Comparison of ENCODE assay signal across 8 cellular contexts in the genomic region with DNA sequence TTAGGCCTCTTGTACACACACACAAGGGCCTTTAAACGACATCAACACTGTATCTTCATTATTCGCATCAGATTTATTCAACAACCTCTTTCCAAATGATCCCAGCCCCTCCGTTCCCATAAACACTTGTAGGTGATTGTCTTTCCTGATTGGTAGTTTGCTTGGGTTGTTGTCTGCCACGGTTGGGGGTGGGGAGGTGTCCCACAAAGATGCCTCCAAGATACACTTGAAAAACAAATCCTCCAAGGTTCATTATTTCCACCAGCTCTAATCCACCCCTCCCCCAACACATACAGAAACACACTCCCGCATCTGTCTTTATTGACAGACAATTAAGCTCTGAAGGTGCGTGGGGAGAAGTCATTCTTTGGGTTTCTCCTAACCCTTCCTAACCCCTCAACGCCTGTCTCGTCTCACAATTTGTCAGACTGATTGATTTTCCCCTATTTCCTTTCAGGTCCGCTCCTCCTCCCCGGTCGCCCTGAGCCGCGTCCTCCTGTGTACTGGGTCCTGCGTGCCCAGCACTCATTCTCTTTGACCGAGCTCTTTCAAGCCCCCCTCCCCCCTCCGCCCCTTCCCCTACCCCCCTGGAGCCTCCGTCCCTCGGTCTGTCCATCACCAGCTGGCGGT. TPM values are rescaled to one million over a fixed set of nuclear protein-coding genes. Genes with fewer than 3 reads are reported as not detected.
DNase-seq lines count a peak whose midpoint lies in the region; TF ChIP-seq lines count a peak whose summit lies in the region.

No MANE protein-coding gene starts in this region.

- H3K4me2 ChIP-seq in PC-9: peak overlapping the region; percentile 86

- POLR2A ChIA-PET in PC-9 (lab: Charles Lee; ENCODE audit: unreplicated experiment): interaction anchor here (0.6 to 0.7 kb wide), 2 partner anchors 28 to 494 kb away, joined by 3 to 6 read pairs; no protein-coding TSS in a partner anchor

- TF ChIP-seq CTCF in PC-9 (conservative IDR thresholded peaks at IDR 0.05) (no peak), brain microvascular endothelial cell (IDR thresholded peaks at IDR 0.05; ENCODE audit: low read depth, low read length, missing control alignments) (no peak), spleen (IDR thresholded peaks at IDR 0.05 in 8 of 11, conservative IDR thresholded peaks at IDR 0.05 in 3 of 11) (no peak)

- no peak for TF ChIP-seq POLR2A in spleen (IDR thresholded peaks at IDR 0.05)

- CTCF ChIA-PET in PC-9 (lab: Charles Lee): interaction anchor here (1.8 kb wide), 1 partner anchor 24 kb away, joined by 5 read pairs; no protein-coding TSS in a partner anchor

- H4K20me1 ChIP-seq in PC-9 (ENCODE audit: insufficient read depth): peaks cover 29% of the 10 kb centered on the region

- no TSS peak for BruUV-seq in PC-9 (replicated peaks; lab: Mats Ljungman, UMichigan)

- H3F3A ChIP-seq in PC-9 (ENCODE audit: insufficient read depth, low read depth): peaks cover 29% of the 10 kb centered on the region

- intact Hi-C loops in PC-9 (cut with micrococcal nuclease; ENCODE audit: unreplicated experiment): loop anchor here (10.0 kb wide), 1 partner anchor 422 kb away; no protein-coding TSS in a partner anchor
- intact Hi-C loops in spleen (cut with DNase I; ENCODE audit: low total_unique reads): no loop called here

- no peaks in the 10 kb centered on the region for H3K9me2 ChIP-seq in PC-9 (ENCODE audit: insufficient read depth)

- no peak overlapping the region for H2AFZ ChIP-seq in PC-9

- no peaks in the 10 kb centered on the region for H3K9me3 ChIP-seq in PC-9 (ENCODE audit: insufficient read depth, low read depth)
- no peaks in the 10 kb centered on the region for H3K9me3 ChIP-seq in spleen

- DNase-seq in NCI-H748 (lab: John Stamatoyannopoulos, UW; ENCODE audit: unreplicated experiment) (peak; percentile 48), NCI-H748 treated with DMSO at 0.1 percent for 48 hours (lab: John Stamatoyannopoulos, UW) (no peak), PC-9 (no peak), brain microvascular endothelial cell (peak; percentile 7), iris pigment epithelial cell (ENCODE audit: low read depth) (peak; percentile 40), spleen (peak; percentile 84), NCI-H446 treated with DMSO at 0.1 percent for 48 hours (lab: John Stamatoyannopoulos, UW) (no peak), islet precursor cell (no peak)

- H3K36me3 ChIP-seq in PC-9 (ENCODE audit: low read depth) (peaks cover 39% of the 10 kb centered on the region), brain microvascular endothelial cell (replicated peaks) (peaks cover 4% of the 10 kb centered on the region), spleen (peaks cover 0 to 26% (median 8%) of the 10 kb centered on the region in 6 donors)

- H3K4me1 ChIP-seq in PC-9 (replicated peaks; ENCODE audit: insufficient read depth) (peaks cover 50% of the 10 kb centered on the region), spleen (peaks cover 34 to 78% (median 63%) of the 10 kb centered on the region in 6 donors)

- WGBS in spleen, 5 donors: 3 to 4% (median 3%) methylated on average over 19 of the region's 19 CpGs

- in situ Hi-C loops in brain microvascular endothelial cell (cut with HindIII; ENCODE audit: low pct_ligation_motif_present, low sequenced_read_pairs): no loop called here

- H3K27me3 ChIP-seq in PC-9 (ENCODE audit: insufficient read depth, low read depth) (no peaks in the 10 kb centered on the region), brain microvascular endothelial cell (replicated peaks) (no peaks in the 10 kb centered on the region), spleen (replicated peaks in 1 of 7) (no peaks in the 10 kb centered on the region)

- peak overlapping the region; percentile 87 for H3K4me3 ChIP-seq in PC-9
- peak overlapping the region; percentile 84 for H3K4me3 ChIP-seq in brain microvascular endothelial cell (ENCODE audit: low read depth, low read length)
- H3K4me3 ChIP-seq in spleen: peak overlapping the region; percentile 62 to 85 (median 79)

- peaks cover 87% of the 10 kb centered on the region for H3K79me2 ChIP-seq in PC-9 (ENCODE audit: low read depth)

- no peak overlapping the region for H3K27ac ChIP-seq in PC-9
- H3K27ac ChIP-seq in brain microvascular endothelial cell: peak overlapping the region; percentile 72
- H3K27ac ChIP-seq in spleen: peak overlapping the region; percentile 76 to 99 (median 98)

RNA-seq across cellular contexts. Expression of gene WDR26, which starts 1.4 kb away (rescaled TPM):
- 76.0 and 88.9 TPM in 2 replicates for total RNA-seq in PC-9 (2021)
- 100 to 1,000 TPM; 107 to 148 (median 129) TPM for total RNA-seq in spleen
- 10 to 100 TPM; 22.0 to 36.6 (median 29.0) TPM for polyA plus RNA-seq in spleen

Comparison
In these comparisons a context has a peak if more than half of its experiments do, and no peak if none do; other contexts are left out.
1. DNase-seq: peak in NCI-H748 (single experiment), brain microvascular endothelial cell (single experiment), iris pigment epithelial cell (single experiment) and spleen (single experiment); none in NCI-H748 treated with DMSO at 0.1 percent for 48 hours (single experiment), PC-9 (0 of 2), NCI-H446 treated with DMSO at 0.1 percent for 48 hours (single experiment) and islet precursor cell (single experiment).
2. Peak in every context shown above with its lines, with median percentiles within 50 percentile points of each other: H3K4me3 ChIP-seq.